In the genomic region with DNA sequence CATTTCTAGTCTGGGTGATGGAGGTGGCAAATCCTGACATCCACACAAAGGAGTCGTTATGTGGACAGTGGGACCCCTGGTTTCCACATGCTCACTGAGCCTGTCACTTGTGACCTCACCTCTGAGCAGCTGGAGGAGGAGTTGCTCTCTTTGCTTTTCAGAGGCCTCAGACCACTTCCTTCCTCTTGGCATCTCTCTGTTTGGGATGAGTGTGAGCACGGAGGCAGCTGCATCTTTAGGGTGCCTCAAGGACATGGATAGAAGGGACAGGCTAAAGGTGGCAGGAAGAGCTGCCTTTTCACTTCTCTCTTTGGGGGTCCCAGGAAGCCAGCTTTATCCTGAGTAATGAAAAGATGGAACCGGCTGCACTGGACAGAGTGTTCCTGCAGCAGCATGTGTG, we compare ENCODE assay signal across 8 cellular contexts. TPM values are rescaled to one million over a fixed set of nuclear protein-coding genes. Genes with fewer than 3 reads are reported as not detected.
DNase-seq lines count a peak whose midpoint lies in the region; ATAC-seq, FAIRE-seq and TF ChIP-seq lines count a peak whose summit lies in the region.

No MANE protein-coding gene starts in this region.

- ATAC-seq in HG03432 (IDR thresholded peaks at IDR 0.05; ENCODE audit: unreplicated experiment) = peak; percentile 71
- peak; percentile 78 to 92 for ATAC-seq in natural killer cell treated with Interleukin-12 subunit alpha and Interleukin-12 subunit beta and Interleukin-15 and Interleukin-18, amount 100 ng/mL, for 72 hours

- peak; percentile 53 for DNase-seq in stimulated activated CD4-positive, alpha-beta T cell treated with anti-CD3 and anti-CD28 coated beads, Interleukin-15, amount 100 ng/mL, for 24 hours
- DNase-seq in stimulated activated CD4-positive, alpha-beta T cell treated with anti-CD3 and anti-CD28 coated beads, Interleukin-12 subunit alpha, Interleukin-12 subunit beta, amount 100 ng/mL, for 4 hours = no peak
- DNase-seq in activated CD8-positive, alpha-beta memory T cell treated with anti-CD3 and anti-CD28 coated beads, Interleukin-2, amount 50 U/mL, for 4 hours = peak; percentile 18
- no peak for DNase-seq in natural killer cell treated with Interleukin-12 subunit alpha and Interleukin-12 subunit beta and Interleukin-15 and Interleukin-18, amount 100 ng/mL, for 72 hours (ENCODE audit: low spot score)
- DNase-seq in NCI-H345 (lab: John Stamatoyannopoulos, UW) (no peak), SK-N-DZ (ENCODE audit: low spot score) (no peak), GM12892 (ENCODE audit: insufficient read length) (no peak)

- H3K27ac Mint-ChIP-seq in natural killer cell treated with Interleukin-12 subunit alpha and Interleukin-12 subunit beta and Interleukin-15 and Interleukin-18, amount 100 ng/mL, for 72 hours = peak overlapping the region; percentile 88 to 91

- FAIRE-seq in GM12892 (lab: Jason Lieb, UNC) = no peak

- H3K36me3 Mint-ChIP-seq in natural killer cell treated with Interleukin-12 subunit alpha and Interleukin-12 subunit beta and Interleukin-15 and Interleukin-18, amount 100 ng/mL, for 72 hours = no peaks in the 10 kb centered on the region

- H3K9me3 Mint-ChIP-seq in natural killer cell treated with Interleukin-12 subunit alpha and Interleukin-12 subunit beta and Interleukin-15 and Interleukin-18, amount 100 ng/mL, for 72 hours = no peaks in the 10 kb centered on the region

- no peak for TF ChIP-seq POLR2A in GM12892 (IDR thresholded peaks at IDR 0.05; ENCODE audit: low read depth, low read length)

- H3K4me3 Mint-ChIP-seq in natural killer cell treated with Interleukin-12 subunit alpha and Interleukin-12 subunit beta and Interleukin-15 and Interleukin-18, amount 100 ng/mL, for 72 hours = peak overlapping the region; percentile 73

- peaks cover 26 to 37% of the 10 kb centered on the region in 2 donors for H3K4me1 Mint-ChIP-seq in natural killer cell treated with Interleukin-12 subunit alpha and Interleukin-12 subunit beta and Interleukin-15 and Interleukin-18, amount 100 ng/mL, for 72 hours (ENCODE audit: low read depth in 2 of 2)

- no peaks in the 10 kb centered on the region for H3K27me3 Mint-ChIP-seq in natural killer cell treated with Interleukin-12 subunit alpha and Interleukin-12 subunit beta and Interleukin-15 and Interleukin-18, amount 100 ng/mL, for 72 hours

RNA-seq across cellular contexts. Expression of gene GPR171, which starts 31.9 kb away (rescaled TPM):
- 10 to 100 TPM; 21.3 to 66.1 TPM for total RNA-seq in natural killer cell treated with Interleukin-12 subunit alpha and Interleukin-12 subunit beta and Interleukin-15 and Interleukin-18, amount 100 ng/mL, for 72 hours
- not detected in 2 replicates for polyA plus RNA-seq in SK-N-DZ (2014; cell fraction: cytosol; rRNA removed)
- polyA plus RNA-seq in SK-N-DZ (2014; cell fraction: nucleus; rRNA removed) = not detected in 2 replicates
- polyA plus RNA-seq in GM12892 (2012; ENCODE audit: missing spikeins) = not detected

Comparison
In these comparisons a context has a peak if more than half of its experiments do, and no peak if none do; other contexts are left out.
1. DNase-seq: peak in stimulated activated CD4-positive, alpha-beta T cell treated with anti-CD3 and anti-CD28 coated beads, Interleukin-15, amount 100 ng/mL, for 24 hours (single experiment) and activated CD8-positive, alpha-beta memory T cell treated with anti-CD3 and anti-CD28 coated beads, Interleukin-2, amount 50 U/mL, for 4 hours (single experiment); none in stimulated activated CD4-positive, alpha-beta T cell treated with anti-CD3 and anti-CD28 coated beads, Interleukin-12 subunit alpha, Interleukin-12 subunit beta, amount 100 ng/mL, for 4 hours (single experiment), natural killer cell treated with Interleukin-12 subunit alpha and Interleukin-12 subunit beta and Interleukin-15 and Interleukin-18, amount 100 ng/mL, for 72 hours (single experiment), NCI-H345 (single experiment), SK-N-DZ (single experiment) and GM12892 (single experiment).